ENCODE assay signal across 1 cellular context in genomic region chr17:67390646-67391480, GRCh38.
TF ChIP-seq lines count a peak whose summit lies in the region.

No MANE protein-coding gene starts in this region.

TF ChIP-seq in HepG2, 621 proteins besides CTCF, POLR2A, EP300 and RAD21 (continues in another document):
- 0 out of 2 replicates have a peak, but pooled peaks have one; percentile 14 for TF ChIP-seq PRDM10 (CRISPR knock-in tag; IDR thresholded peaks at IDR 0.05; ENCODE audit: low read depth)
- no peak for TF ChIP-seq DDIT3 (CRISPR knock-in tag; IDR thresholded peaks at IDR 0.05)
- TF ChIP-seq PHB2 (IDR thresholded peaks at IDR 0.05; ENCODE audit: partially characterized antibody) = no peak
- no peak for TF ChIP-seq JUN (CRISPR knock-in tag; IDR thresholded peaks at IDR 0.05)
- no peak for TF ChIP-seq ZNF788 (CRISPR knock-in tag; IDR thresholded peaks at IDR 0.05; ENCODE audit: borderline replicate concordance)
- TF ChIP-seq SRSF4 (IDR thresholded peaks at IDR 0.05; ENCODE audit: low read depth, low read length, poor library complexity, severe bottlenecking) = no peak
- TF ChIP-seq FOXJ3 (CRISPR knock-in tag; IDR thresholded peaks at IDR 0.05; ENCODE audit: borderline replicate concordance) = peak; percentile 26; the same call in 1 of the 2 replicates
- TF ChIP-seq SP1 (IDR thresholded peaks at IDR 0.05) = no peak
- no peak for TF ChIP-seq SP1 (CRISPR knock-in tag; IDR thresholded peaks at IDR 0.05)
- peak; percentile 67; the same call in 1 of the 2 replicates for TF ChIP-seq ETV5 (CRISPR knock-in tag; IDR thresholded peaks at IDR 0.05; ENCODE audit: borderline replicate concordance)
- peak; percentile 41; the same call in 1 of the 2 replicates for TF ChIP-seq ZKSCAN8 (CRISPR knock-in tag; IDR thresholded peaks at IDR 0.05; ENCODE audit: borderline replicate concordance)
- TF ChIP-seq ZBTB33 (CRISPR knock-in tag; IDR thresholded peaks at IDR 0.05) = peak; percentile 86; the same call in 1 of the 2 replicates
- TF ChIP-seq SYNCRIP (IDR thresholded peaks at IDR 0.05; ENCODE audit: insufficient read depth, low read depth, low read length) = no peak
- peak; percentile 56; the same call in 1 of the 2 replicates for TF ChIP-seq ELF3 (CRISPR knock-in tag; IDR thresholded peaks at IDR 0.05)
- no peak for TF ChIP-seq TMF1 (CRISPR knock-in tag; IDR thresholded peaks at IDR 0.05; ENCODE audit: low read depth)
- TF ChIP-seq SOX13 (IDR thresholded peaks at IDR 0.05) = no peak
- TF ChIP-seq SOX13 (CRISPR knock-in tag; conservative IDR thresholded peaks at IDR 0.05 in 1 of 2, IDR thresholded peaks at IDR 0.05 in 1 of 2) = peak in 1 of 2 experiments; percentile 9; a peak in 1 of 4 replicates
- TF ChIP-seq ZNF44 (CRISPR knock-in tag; IDR thresholded peaks at IDR 0.05) = no peak
- TF ChIP-seq ZNF335 (CRISPR knock-in tag; IDR thresholded peaks at IDR 0.05) = 0 out of 2 replicates have a peak, but pooled peaks have one; percentile 17
- 0 out of 2 replicates have a peak, but pooled peaks have one; percentile 27 for TF ChIP-seq ZGPAT (CRISPR knock-in tag; IDR thresholded peaks at IDR 0.05)
- 0 out of 2 replicates have a peak, but pooled peaks have one; percentile 59 for TF ChIP-seq SSRP1 (CRISPR knock-in tag; IDR thresholded peaks at IDR 0.05)
- peak; percentile 58; the same call in 1 of the 2 replicates for TF ChIP-seq TEF (CRISPR knock-in tag; IDR thresholded peaks at IDR 0.05)
- TF ChIP-seq CENPT (CRISPR knock-in tag; IDR thresholded peaks at IDR 0.05; ENCODE audit: low read depth) = no peak
- no peak for TF ChIP-seq NCOA1 (CRISPR knock-in tag; IDR thresholded peaks at IDR 0.05)
- TF ChIP-seq HDAC2 (CRISPR knock-in tag; IDR thresholded peaks at IDR 0.05) = 0 out of 2 replicates have a peak, but pooled peaks have one; percentile 32
- peak; percentile 35; the same call in 1 of the 2 replicates for TF ChIP-seq SALL1 (CRISPR knock-in tag; IDR thresholded peaks at IDR 0.05)
- TF ChIP-seq ZNF776 (CRISPR knock-in tag; IDR thresholded peaks at IDR 0.05) = no peak
- TF ChIP-seq HOXD1 (CRISPR knock-in tag; IDR thresholded peaks at IDR 0.05) = no peak
- no peak for TF ChIP-seq GPBP1L1 (CRISPR knock-in tag; IDR thresholded peaks at IDR 0.05)
- no peak for TF ChIP-seq ZNF567 (CRISPR knock-in tag; IDR thresholded peaks at IDR 0.05; ENCODE audit: borderline replicate concordance)
- TF ChIP-seq EHMT2 (IDR thresholded peaks at IDR 0.05; ENCODE audit: borderline replicate concordance, low read depth, low read length) = no peak
- no peak for TF ChIP-seq CHD4 (IDR thresholded peaks at IDR 0.05; ENCODE audit: borderline replicate concordance, low read length)
- no peak for TF ChIP-seq ZNF556 (CRISPR knock-in tag; IDR thresholded peaks at IDR 0.05; ENCODE audit: borderline replicate concordance)
- no peak for TF ChIP-seq ZNF691 (CRISPR knock-in tag; IDR thresholded peaks at IDR 0.05; ENCODE audit: borderline replicate concordance, low read depth)
- no peak for TF ChIP-seq RFXANK (CRISPR knock-in tag; IDR thresholded peaks at IDR 0.05)
- peak; percentile 60 for TF ChIP-seq ELF1 (CRISPR knock-in tag; IDR thresholded peaks at IDR 0.05)
- no peak for TF ChIP-seq ZFP90 (CRISPR knock-in tag; IDR thresholded peaks at IDR 0.05; ENCODE audit: borderline replicate concordance)
- TF ChIP-seq ZNF558 (CRISPR knock-in tag; IDR thresholded peaks at IDR 0.05; ENCODE audit: borderline replicate concordance) = no peak
- TF ChIP-seq GATAD2A (CRISPR knock-in tag; IDR thresholded peaks at IDR 0.05) = peak; percentile 46
- no peak for TF ChIP-seq ERF (CRISPR knock-in tag; IDR thresholded peaks at IDR 0.05)
- no peak for TF ChIP-seq KDM4B (CRISPR knock-in tag; IDR thresholded peaks at IDR 0.05)
- no peak for TF ChIP-seq KMT2A (CRISPR knock-in tag; IDR thresholded peaks at IDR 0.05)
- peak; percentile 46 for TF ChIP-seq SAP130 (CRISPR knock-in tag; IDR thresholded peaks at IDR 0.05; ENCODE audit: low read depth)
- TF ChIP-seq ZBTB26 (CRISPR knock-in tag; IDR thresholded peaks at IDR 0.05; ENCODE audit: borderline replicate concordance) = no peak
- no peak for TF ChIP-seq ZNF10 (CRISPR knock-in tag; IDR thresholded peaks at IDR 0.05; ENCODE audit: borderline replicate concordance, low read depth)
- peak; percentile 46; the same call in 1 of the 2 replicates for TF ChIP-seq ZNF263 (CRISPR knock-in tag; IDR thresholded peaks at IDR 0.05)
- TF ChIP-seq, protein P1, sequence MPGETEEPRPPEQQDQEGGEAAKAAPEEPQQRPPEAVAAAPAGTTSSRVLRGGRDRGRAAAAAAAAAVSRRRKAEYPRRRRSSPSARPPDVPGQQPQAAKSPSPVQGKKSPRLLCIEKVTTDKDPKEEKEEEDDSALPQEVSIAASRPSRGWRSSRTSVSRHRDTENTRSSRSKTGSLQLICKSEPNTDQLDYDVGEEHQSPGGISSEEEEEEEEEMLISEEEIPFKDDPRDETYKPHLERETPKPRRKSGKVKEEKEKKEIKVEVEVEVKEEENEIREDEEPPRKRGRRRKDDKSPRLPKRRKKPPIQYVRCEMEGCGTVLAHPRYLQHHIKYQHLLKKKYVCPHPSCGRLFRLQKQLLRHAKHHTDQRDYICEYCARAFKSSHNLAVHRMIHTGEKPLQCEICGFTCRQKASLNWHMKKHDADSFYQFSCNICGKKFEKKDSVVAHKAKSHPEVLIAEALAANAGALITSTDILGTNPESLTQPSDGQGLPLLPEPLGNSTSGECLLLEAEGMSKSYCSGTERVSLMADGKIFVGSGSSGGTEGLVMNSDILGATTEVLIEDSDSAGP (CRISPR knock-in tag; IDR thresholded peaks at IDR 0.05; ENCODE audit: borderline replicate concordance) = 0 out of 2 replicates have a peak, but pooled peaks have one; percentile 31
- no peak for TF ChIP-seq ZNF703 (CRISPR knock-in tag; IDR thresholded peaks at IDR 0.05; ENCODE audit: borderline replicate concordance)
- no peak for TF ChIP-seq ZNF430 (CRISPR knock-in tag; IDR thresholded peaks at IDR 0.05)
- TF ChIP-seq RARA (CRISPR knock-in tag; IDR thresholded peaks at IDR 0.05) = peak; percentile 48; the same call in 1 of the 2 replicates
- peak; percentile 47; the same call in 1 of the 2 replicates for TF ChIP-seq SMAD3 (CRISPR knock-in tag; IDR thresholded peaks at IDR 0.05)
- TF ChIP-seq DNMT3B (CRISPR knock-in tag; conservative IDR thresholded peaks at IDR 0.05) = 0 out of 2 replicates have a peak, but pooled peaks have one; percentile 26
- 0 out of 2 replicates have a peak, but pooled peaks have one; percentile 30 for TF ChIP-seq TBX2 (CRISPR knock-in tag; IDR thresholded peaks at IDR 0.05; ENCODE audit: borderline replicate concordance)
- TF ChIP-seq ELF4 (CRISPR knock-in tag; IDR thresholded peaks at IDR 0.05; ENCODE audit: borderline replicate concordance) = 0 out of 2 replicates have a peak, but pooled peaks have one; percentile 42
- TF ChIP-seq GPN1 (CRISPR knock-in tag; IDR thresholded peaks at IDR 0.05; ENCODE audit: borderline replicate concordance) = no peak
